ENCODE assay signal across 18 cellular contexts in genomic region chr16:78252757-78253156, GRCh38.
"Had no signal": no experiment of that assay in that cellular context is flagged by ENCODE, and none has a peak within 500 bp of the region (broad histone marks: within the 10 kb centered on the region; RNA-seq: fewer than 3 reads in every experiment).

No MANE protein-coding gene starts in this region.

- H3K27me3 Mint-ChIP-seq: dendritic cell treated with granulocyte-macrophage colony-stimulating factor and Interleukin-4, amounts not matched to agents 40 ng/mL and 50 ng/mL, for 4 days; effector memory CD8-positive, alpha-beta T cell; naive thymus-derived CD4-positive, alpha-beta T cell had no signal

- H3K36me3 ChIP-seq: esophagus squamous epithelium, gastroesophageal sphincter, neutrophil, uterus had no signal

- H3K4me1 ChIP-seq: esophagus squamous epithelium, psoas muscle, uterus had no signal

- H3K27ac Mint-ChIP-seq: dendritic cell treated with granulocyte-macrophage colony-stimulating factor and Interleukin-4, amounts not matched to agents 40 ng/mL and 50 ng/mL, for 4 days; effector memory CD8-positive, alpha-beta T cell; naive thymus-derived CD4-positive, alpha-beta T cell; nephron progenitor cell; type B pancreatic cell had no signal

- H3K9me3 Mint-ChIP-seq: dendritic cell treated with granulocyte-macrophage colony-stimulating factor and Interleukin-4, amounts not matched to agents 40 ng/mL and 50 ng/mL, for 4 days; effector memory CD8-positive, alpha-beta T cell had no signal

- ATAC-seq: effector memory CD8-positive, alpha-beta T cell; gastroesophageal sphincter; left cardiac atrium; naive thymus-derived CD4-positive, alpha-beta T cell; psoas muscle; sciatic nerve had no signal

- DNase-seq: effector memory CD8-positive, alpha-beta T cell; esophagus squamous epithelium; foreskin fibroblast; glutamatergic neuron; kidney; left cardiac atrium; mammary epithelial cell; naive thymus-derived CD4-positive, alpha-beta T cell; nephron progenitor cell; psoas muscle; retina; stimulated activated naive CD4-positive, alpha-beta T cell; uterus had no signal

- H3K4me3 Mint-ChIP-seq: dendritic cell treated with granulocyte-macrophage colony-stimulating factor and Interleukin-4, amounts not matched to agents 40 ng/mL and 50 ng/mL, for 4 days; effector memory CD8-positive, alpha-beta T cell; naive thymus-derived CD4-positive, alpha-beta T cell; nephron progenitor cell; type B pancreatic cell had no signal

- H3K27ac ChIP-seq: esophagus squamous epithelium, gastroesophageal sphincter, neutrophil, psoas muscle, uterus had no signal

- H3K27me3 ChIP-seq: esophagus squamous epithelium, gastroesophageal sphincter, neutrophil, uterus had no signal

- H3K9me3 ChIP-seq: esophagus squamous epithelium, gastroesophageal sphincter, neutrophil, psoas muscle, uterus had no signal

- H3K4me3 ChIP-seq: esophagus squamous epithelium, gastroesophageal sphincter, psoas muscle, uterus had no signal
